7 cellular contexts compared by ENCODE assay signal in genomic region chr6:156720739-156721714, GRCh38. TPM values are rescaled to one million over a fixed set of nuclear protein-coding genes. Genes with fewer than 3 reads are reported as not detected.
A peak's percentile ranks its signal among the peaks of the same experiment; 100 is the strongest.
DNase-seq lines count a peak whose midpoint lies in the region; ATAC-seq and TF ChIP-seq lines count a peak whose summit lies in the region.

No MANE protein-coding gene starts in this region.

- H3K9me2 ChIP-seq in OCI-LY7 (ENCODE audit: insufficient read depth, low read length): no peaks in the 10 kb centered on the region

- TF ChIP-seq CTCF in OCI-LY7 (conservative IDR thresholded peaks at IDR 0.05; ENCODE audit: low read length) (peak; percentile 60), left ventricle myocardium inferior (IDR thresholded peaks at IDR 0.05; ENCODE audit: borderline replicate concordance) (no peak), sigmoid colon (IDR thresholded peaks at IDR 0.05) (no peak)

- no peaks in the 10 kb centered on the region for H4K20me1 ChIP-seq in OCI-LY7 (ENCODE audit: insufficient read depth, low read length)

- H3K4me3 ChIP-seq in OCI-LY7 (ENCODE audit: low read depth, low read length, poor library complexity, severe bottlenecking): peak overlapping the region; percentile 42
- H3K4me3 ChIP-seq in left ventricle myocardium inferior: peak overlapping the region; percentile 60
- no peak overlapping the region for H3K4me3 ChIP-seq in sigmoid colon

- CTCF ChIA-PET in OCI-LY7 (lab: Charles Lee; ENCODE audit: unreplicated experiment): interaction anchor here (0.6 to 1.5 kb wide), 5 partner anchors 8 to 84 kb away, joined by 4 to 5 read pairs (median 4); no protein-coding TSS in a partner anchor

- H3K4me1 ChIP-seq in OCI-LY7 (ENCODE audit: insufficient read depth, low read length, poor library complexity, severe bottlenecking) (peaks cover 28% of the 10 kb centered on the region), left ventricle myocardium inferior (peaks cover 26% of the 10 kb centered on the region), sigmoid colon (peaks cover 0 to 25% (median 24%) of the 10 kb centered on the region in 4 donors)

- H3K36me3 ChIP-seq in OCI-LY7 (ENCODE audit: insufficient read depth, low read length) (no peaks in the 10 kb centered on the region), left ventricle myocardium inferior (no peaks in the 10 kb centered on the region), sigmoid colon (no peaks in the 10 kb centered on the region)

- DNase-seq in OCI-LY7 (ENCODE audit: low spot score) (peak; percentile 50), left ventricle myocardium inferior (no peak), sigmoid colon (no peak), AG08396 (ENCODE audit: low spot score) (no peak)
- no peak for DNase-seq in stimulated activated naive CD4-positive, alpha-beta T cell (lab: John Stamatoyannopoulos, UW)

- BruUV-seq in OCI-LY7 (replicated peaks; lab: Mats Ljungman, UMichigan): no TSS peak

- H3K4me2 ChIP-seq in OCI-LY7 (ENCODE audit: low read length): peak overlapping the region; percentile 56

- H3K9me3 ChIP-seq in OCI-LY7 (ENCODE audit: low read length) (no peaks in the 10 kb centered on the region), left ventricle myocardium inferior (replicated peaks) (no peaks in the 10 kb centered on the region), sigmoid colon (no peaks in the 10 kb centered on the region)

- no peaks in the 10 kb centered on the region for H3K79me2 ChIP-seq in OCI-LY7 (ENCODE audit: insufficient read depth, low read depth, low read length)

- no peaks in the 10 kb centered on the region for H3K27me3 ChIP-seq in left ventricle myocardium inferior (ENCODE audit: low read depth)
- H3K27me3 ChIP-seq in sigmoid colon: no peaks in the 10 kb centered on the region

- 14 to 54% methylated on average over 16 of the region's 16 CpGs for WGBS in sigmoid colon, 2 donors

- intact Hi-C loops in OCI-LY7 (cut with micrococcal nuclease; ENCODE audit: unreplicated experiment) (loop anchor here (1.0 to 2.0 kb wide), 2 partner anchors 34 kb away; no protein-coding TSS in a partner anchor), left ventricle myocardium inferior (cut with micrococcal nuclease) (no loop called here), sigmoid colon (cut with DNase I) (loop anchor here (1.0 kb wide), 2 partner anchors 34 to 55 kb away; no protein-coding TSS in a partner anchor)

- no peak for TF ChIP-seq POLR2A in sigmoid colon (IDR thresholded peaks at IDR 0.05)

- POLR2A ChIA-PET in OCI-LY7 (lab: Charles Lee): interaction anchor here (0.5 to 2.4 kb wide), 25 partner anchors 8 to 415 kb away, joined by 3 to 18 read pairs (median 3); no protein-coding TSS in a partner anchor

- H3K27ac ChIP-seq in OCI-LY7 (ENCODE audit: low read depth, low read length, poor library complexity, severe bottlenecking) (peak overlapping the region; percentile 45), left ventricle myocardium inferior (replicated peaks) (peak overlapping the region; percentile 96), sigmoid colon (peak overlapping the region; percentile 80 to 92 (median 90))

- ATAC-seq in GM18907 (IDR thresholded peaks at IDR 0.05; ENCODE audit: unreplicated experiment) (peak; percentile 49), HG02885 (IDR thresholded peaks at IDR 0.05; ENCODE audit: poor library complexity, unreplicated experiment) (peak; percentile 64)

- TF ChIP-seq EP300 in sigmoid colon (IDR thresholded peaks at IDR 0.05): no peak

- H2AFZ ChIP-seq in OCI-LY7 (ENCODE audit: low read length): peak overlapping the region; percentile 93

RNA-seq across cellular contexts. Expression of gene ARID1B, which starts 56.2 kb away (rescaled TPM):
- 71.8 and 90.1 TPM in 2 replicates for total RNA-seq in OCI-LY7 (2014; rRNA removed; shearing (Covaris generic))
- total RNA-seq in OCI-LY7 (2022): 164 and 170 TPM in 2 replicates
- total RNA-seq in left ventricle myocardium inferior: 43.4 TPM
- 100 to 1,000 TPM in 1 of 4 donors, 10 to 100 TPM in 3; 69.6 to 115 (median 78.8) TPM for total RNA-seq in sigmoid colon
- 10 to 100 TPM in 1 of 3 donors, 1 to 10 TPM in 2; 8.4 to 30.4 (median 8.6) TPM for polyA plus RNA-seq in sigmoid colon

Comparison
In these comparisons a context has a peak if more than half of its experiments do, and no peak if none do; other contexts are left out.
1. H3K27ac ChIP-seq: peak in every context shown above with its lines; median percentile 96 in left ventricle myocardium inferior; 90 in sigmoid colon; 45 in OCI-LY7.
2. H3K4me3 ChIP-seq: peak in OCI-LY7 (single experiment) and left ventricle myocardium inferior (single experiment); none in sigmoid colon (0 of 4).